In genomic region chr5:180811012-180811622, GRCh38 we compare ENCODE assay signal across 8 cellular contexts. TPM values are rescaled to one million over a fixed set of nuclear protein-coding genes. Genes with fewer than 3 reads are reported as not detected.
DNase-seq lines count a peak whose midpoint lies in the region; ATAC-seq and TF ChIP-seq lines count a peak whose summit lies in the region.

No MANE protein-coding gene starts in this region.

- H3K4me1 ChIP-seq in left lung, result peaks cover 41 to 64% of the 10 kb centered on the region in 2 donors
- H3K4me1 ChIP-seq in tibial nerve, result peaks cover 3 to 51% (median 34%) of the 10 kb centered on the region in 4 donors

- no peak for TF ChIP-seq EP300 in tibial nerve (IDR thresholded peaks at IDR 0.05)

- TF ChIP-seq POLR2A in tibial nerve (IDR thresholded peaks at IDR 0.05), result no peak

- TF ChIP-seq CTCF in left lung (IDR thresholded peaks at IDR 0.05) (no peak), tibial nerve (IDR thresholded peaks at IDR 0.05) (peak in 1 of 5 experiments; percentile 3)

- no peak for ATAC-seq in activated naive CD8-positive, alpha-beta T cell treated with anti-CD3 and anti-CD28 coated beads, Interleukin-2, amount 50 U/mL, for 24 hours
- no peak for ATAC-seq in left lung

- H3K36me3 ChIP-seq in left lung (peaks cover 0 to 22% of the 10 kb centered on the region in 2 donors), tibial nerve (no peaks in the 10 kb centered on the region)

- peaks cover 68% of the 10 kb centered on the region for H3K4me1 Mint-ChIP-seq in activated naive CD4-positive, alpha-beta T cell treated with anti-CD3 and anti-CD28 coated beads for 36 hours (ENCODE audit: low read depth)
- peaks cover 70% of the 10 kb centered on the region for H3K4me1 Mint-ChIP-seq in activated naive CD8-positive, alpha-beta T cell treated with anti-CD3 and anti-CD28 coated beads, Interleukin-2, amount 50 U/mL, for 24 hours

- DNase-seq in activated naive CD4-positive, alpha-beta T cell treated with anti-CD3 and anti-CD28 coated beads for 36 hours, result no peak
- no peak for DNase-seq in activated naive CD4-positive, alpha-beta T cell (lab: John Stamatoyannopoulos, UW)
- no peak for DNase-seq in activated naive CD8-positive, alpha-beta T cell treated with anti-CD3 and anti-CD28 coated beads, Interleukin-2, amount 50 U/mL, for 24 hours
- DNase-seq in left lung, result no peak
- no peak for DNase-seq in tibial nerve (ENCODE audit: low spot score in 2 of 2)
- no peak for DNase-seq in NCI-H2107 (lab: John Stamatoyannopoulos, UW)
- no peak for DNase-seq in cortex of kidney (lab: John Stamatoyannopoulos, UW)
- no peak for DNase-seq in D341Med (ENCODE audit: low spot score)

- no peaks in the 10 kb centered on the region for H3K9me3 ChIP-seq in left lung
- H3K9me3 ChIP-seq in tibial nerve, result no peaks in the 10 kb centered on the region

- H3K27me3 ChIP-seq in left lung, result no peaks in the 10 kb centered on the region
- no peaks in the 10 kb centered on the region for H3K27me3 ChIP-seq in tibial nerve

- peaks cover 15% of the 10 kb centered on the region for H3K36me3 Mint-ChIP-seq in activated naive CD4-positive, alpha-beta T cell treated with anti-CD3 and anti-CD28 coated beads for 36 hours (ENCODE audit: low read depth)
- H3K36me3 Mint-ChIP-seq in activated naive CD8-positive, alpha-beta T cell treated with anti-CD3 and anti-CD28 coated beads, Interleukin-2, amount 50 U/mL, for 24 hours (ENCODE audit: low read depth), result peaks cover 9% of the 10 kb centered on the region

- peak overlapping the region; percentile 99 for H3K27ac Mint-ChIP-seq in activated naive CD4-positive, alpha-beta T cell treated with anti-CD3 and anti-CD28 coated beads for 36 hours
- peak overlapping the region; percentile 99 for H3K27ac Mint-ChIP-seq in activated naive CD8-positive, alpha-beta T cell treated with anti-CD3 and anti-CD28 coated beads, Interleukin-2, amount 50 U/mL, for 24 hours

- intact Hi-C loops in activated naive CD4-positive, alpha-beta T cell treated with anti-CD3 and anti-CD28 coated beads for 36 hours (cut with micrococcal nuclease), result no loop called here
- intact Hi-C loops in left lung (cut with DNase I), result no loop called here

- WGBS in tibial nerve, 2 donors, result 7% methylated on average over 22 of the region's 22 CpGs

- H3K4me3 Mint-ChIP-seq in activated naive CD4-positive, alpha-beta T cell treated with anti-CD3 and anti-CD28 coated beads for 36 hours, result peak overlapping the region; percentile 98
- H3K4me3 Mint-ChIP-seq in activated naive CD8-positive, alpha-beta T cell treated with anti-CD3 and anti-CD28 coated beads, Interleukin-2, amount 50 U/mL, for 24 hours, result peak overlapping the region; percentile 93

- H3K27me3 Mint-ChIP-seq in activated naive CD4-positive, alpha-beta T cell treated with anti-CD3 and anti-CD28 coated beads for 36 hours (ENCODE audit: low read depth), result no peaks in the 10 kb centered on the region
- no peaks in the 10 kb centered on the region for H3K27me3 Mint-ChIP-seq in activated naive CD8-positive, alpha-beta T cell treated with anti-CD3 and anti-CD28 coated beads, Interleukin-2, amount 50 U/mL, for 24 hours

- H3K27ac ChIP-seq in left lung, result peak overlapping the region; percentile 98 to 100
- H3K27ac ChIP-seq in tibial nerve, result peak overlapping the region; percentile 96 to 98 (median 96)

- no peaks in the 10 kb centered on the region for H3K9me3 Mint-ChIP-seq in activated naive CD4-positive, alpha-beta T cell treated with anti-CD3 and anti-CD28 coated beads for 36 hours
- H3K9me3 Mint-ChIP-seq in activated naive CD8-positive, alpha-beta T cell treated with anti-CD3 and anti-CD28 coated beads, Interleukin-2, amount 50 U/mL, for 24 hours, result no peaks in the 10 kb centered on the region

- H3K4me3 ChIP-seq in left lung (peak overlapping the region; percentile 65 to 99), tibial nerve (peak overlapping the region; percentile 65 to 91 (median 76))

- CTCF ChIA-PET in activated naive CD4-positive, alpha-beta T cell treated with anti-CD3 and anti-CD28 coated beads for 36 hours (lab: Charles Lee), result interaction anchor here (0.5 to 1.0 kb wide), 3 partner anchors 10 to 20 kb away, joined by 3 to 4 read pairs (median 4); no protein-coding TSS in a partner anchor

RNA-seq across cellular contexts. Expression of gene MGAT1, which starts 8.5 kb away (rescaled TPM):
- 10 to 100 TPM; 70.0 to 75.2 TPM for total RNA-seq in activated naive CD4-positive, alpha-beta T cell treated with anti-CD3 and anti-CD28 coated beads for 36 hours
- total RNA-seq in left lung, result 100 to 1,000 TPM; 160 to 263 TPM
- 100 to 1,000 TPM; 161 to 216 (median 195) TPM for total RNA-seq in tibial nerve

RNA-seq across cellular contexts. Expression of gene ZFP62, which starts 50.0 kb away (rescaled TPM):
- total RNA-seq in activated naive CD4-positive, alpha-beta T cell treated with anti-CD3 and anti-CD28 coated beads for 36 hours, result 10 to 100 TPM; 21.5 to 23.6 TPM
- total RNA-seq in left lung (10 to 100 TPM; 21.4 to 22.1 TPM), tibial nerve (10 to 100 TPM; 17.0 to 35.1 (median 25.3) TPM)
